10 cellular contexts compared by ENCODE assay signal in genomic region chr1:229664133-229664689, GRCh38. TPM values are rescaled to one million over a fixed set of nuclear protein-coding genes. Genes with fewer than 3 reads are reported as not detected.
A peak's percentile ranks its signal among the peaks of the same experiment; 100 is the strongest.
DNase-seq lines count a peak whose midpoint lies in the region; ATAC-seq, FAIRE-seq and TF ChIP-seq lines count a peak whose summit lies in the region.
"Had no signal": no experiment of that assay in that cellular context is flagged by ENCODE, and none has a peak within 500 bp of the region (broad histone marks: within the 10 kb centered on the region; RNA-seq: fewer than 3 reads in every experiment).

No MANE protein-coding gene starts in this region.

- no peaks in the 10 kb centered on the region for H4K20me1 ChIP-seq in astrocyte (ENCODE audit: insufficient read depth, low read length)

- DNase-seq in DMS79 treated with DMSO at 0.1 percent for 48 hours (lab: John Stamatoyannopoulos, UW) (peak; percentile 3), DMS79 (lab: John Stamatoyannopoulos, UW) (no peak), T-helper 17 cell (peak; percentile 58 to 75 (median 68)), astrocyte (ENCODE audit: low read depth) (peak; percentile 17), NCI-H345 treated with DMSO at 0.1 percent for 48 hours (lab: John Stamatoyannopoulos, UW; ENCODE audit: unreplicated experiment) (no peak), NCI-H510A (lab: John Stamatoyannopoulos, UW) (no peak), dedifferentiated amniotic fluid mesenchymal stem cell (ENCODE audit: extremely low spot score) (no peak)
- peak; percentile 84 for DNase-seq in stimulated activated CD4-positive, alpha-beta T cell treated with anti-CD3 and anti-CD28 coated beads, Interleukin-12 subunit alpha, Interleukin-12 subunit beta, amount 100 ng/mL, for 4 hours

- no peak for TF ChIP-seq CTCF in astrocyte (IDR thresholded peaks at IDR 0.05; ENCODE audit: insufficient read depth, low read depth, low read length)

- H3K27me3 ChIP-seq in astrocyte (ENCODE audit: insufficient read depth, low read length): no peaks in the 10 kb centered on the region
- H3K27me3 ChIP-seq: pancreas had no signal

- H3K4me2 ChIP-seq in astrocyte (ENCODE audit: low read length): peak overlapping the region; percentile 5

- H3K4me1 Mint-ChIP-seq in T-helper 17 cell (peaks cover 7% of the 10 kb centered on the region), astrocyte (ENCODE audit: low read depth, unreplicated experiment) (peaks cover 16% of the 10 kb centered on the region)

- H3K4me3 Mint-ChIP-seq in T-helper 17 cell (no peak overlapping the region), astrocyte (ENCODE audit: unreplicated experiment) (no peak overlapping the region)

- H2AFZ ChIP-seq in astrocyte (ENCODE audit: low read depth, low read length): no peak overlapping the region

- H3K36me3 Mint-ChIP-seq in T-helper 17 cell (ENCODE audit: low read depth) (peaks cover 7% of the 10 kb centered on the region), astrocyte (ENCODE audit: low read depth, unreplicated experiment) (peaks cover 8% of the 10 kb centered on the region)

- no peak overlapping the region for H3K9ac ChIP-seq in astrocyte (ENCODE audit: low read length)

- peaks cover 5% of the 10 kb centered on the region for H3K36me3 ChIP-seq in astrocyte (ENCODE audit: insufficient read depth, low read length)

- H3K9me3 ChIP-seq in T-helper 17 cell (ENCODE audit: control insufficient read depth, low read length, poor library complexity, severe bottlenecking) (no peaks in the 10 kb centered on the region), astrocyte (ENCODE audit: insufficient read depth, low read depth, low read length) (no peaks in the 10 kb centered on the region)
- H3K9me3 ChIP-seq: pancreas had no signal

- no peaks in the 10 kb centered on the region for H3K79me2 ChIP-seq in astrocyte (ENCODE audit: insufficient read depth, low read length)

- ATAC-seq in T-helper 17 cell: peak; percentile 89
- ATAC-seq: pancreas had no signal

- no peaks in the 10 kb centered on the region for H3K27me3 Mint-ChIP-seq in T-helper 17 cell
- H3K27me3 Mint-ChIP-seq in astrocyte (ENCODE audit: low read depth, unreplicated experiment): no peaks in the 10 kb centered on the region

- FAIRE-seq in astrocyte (lab: Jason Lieb, UNC): no peak
- FAIRE-seq: A204.1, pancreas had no signal

- H3K27ac Mint-ChIP-seq in T-helper 17 cell (no peak overlapping the region), astrocyte (ENCODE audit: unreplicated experiment) (no peak overlapping the region)

- no peak overlapping the region for H3K27ac ChIP-seq in astrocyte (ENCODE audit: low read depth, low read length)
- H3K27ac ChIP-seq: pancreas had no signal

- H3K4me1 ChIP-seq in astrocyte (ENCODE audit: insufficient read depth, low read length): peaks cover 7% of the 10 kb centered on the region
- H3K4me1 ChIP-seq: pancreas had no signal

- no peak overlapping the region for H3K4me3 ChIP-seq in astrocyte (ENCODE audit: insufficient read depth, low read depth, low read length)
- H3K4me3 ChIP-seq: pancreas had no signal

- peaks cover 3% of the 10 kb centered on the region for H3K9me3 Mint-ChIP-seq in astrocyte (ENCODE audit: unreplicated experiment)

RNA-seq across cellular contexts. Expression of gene URB2, which starts 38.2 kb away (rescaled TPM):
- total RNA-seq in T-helper 17 cell: 10 to 100 TPM in 1 of 2 donors, 1 to 10 TPM in 1; 8.2 to 10.7 TPM
- 9.5 and 9.7 TPM in 2 replicates for total RNA-seq in astrocyte

RNA-seq across cellular contexts. Expression of gene TAF5L, which starts 38.3 kb away (rescaled TPM):
- total RNA-seq in T-helper 17 cell (10 to 100 TPM; 24.2 to 34.2 TPM), astrocyte (23.5 and 26.7 TPM in 2 replicates)

Comparison
In these comparisons a context has a peak if more than half of its experiments do, and no peak if none do; other contexts are left out.
1. DNase-seq: peak in DMS79 treated with DMSO at 0.1 percent for 48 hours (single experiment), T-helper 17 cell (3 of 3), astrocyte (single experiment) and stimulated activated CD4-positive, alpha-beta T cell treated with anti-CD3 and anti-CD28 coated beads, Interleukin-12 subunit alpha, Interleukin-12 subunit beta, amount 100 ng/mL, for 4 hours (single experiment); none in DMS79 (single experiment), NCI-H345 treated with DMSO at 0.1 percent for 48 hours (single experiment), NCI-H510A (single experiment) and dedifferentiated amniotic fluid mesenchymal stem cell (single experiment).